23 cellular contexts compared by ENCODE assay signal in the genomic region with DNA sequence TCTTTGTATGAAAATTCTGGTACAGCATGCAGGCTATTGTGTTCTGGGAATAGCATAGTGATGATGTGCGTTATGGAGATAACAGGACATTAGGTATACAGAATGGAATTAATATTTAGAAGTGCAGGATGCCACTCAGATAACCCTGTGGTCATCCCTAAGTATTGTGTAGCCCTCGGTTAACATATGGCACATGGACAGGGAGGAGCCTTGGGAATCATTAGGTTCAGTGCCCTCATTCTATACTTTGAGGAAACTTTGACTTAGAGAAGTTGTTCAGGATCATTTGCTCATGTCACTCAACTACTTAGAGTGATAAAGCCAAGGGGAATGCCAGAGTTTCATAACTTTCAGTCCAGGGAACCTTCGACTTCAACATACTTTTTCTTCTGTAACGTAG.
A peak's percentile ranks its signal among the peaks of the same experiment; 100 is the strongest.
DNase-seq lines count a peak whose midpoint lies in the region; ATAC-seq, FAIRE-seq and TF ChIP-seq lines count a peak whose summit lies in the region.
"Had no signal": no experiment of that assay in that cellular context is flagged by ENCODE, and none has a peak within 500 bp of the region (broad histone marks: within the 10 kb centered on the region; RNA-seq: fewer than 3 reads in every experiment).

No MANE protein-coding gene starts in this region.

- ATAC-seq in SK-N-SH treated with all-trans-retinoic acid at 6 μM for 48 hours = no peak
- ATAC-seq in GM18861 (IDR thresholded peaks at IDR 0.05; ENCODE audit: unreplicated experiment) = no peak
- ATAC-seq: GM12878, K562 had no signal

- H3K27ac Mint-ChIP-seq in astrocyte (ENCODE audit: unreplicated experiment) = no peak overlapping the region
- H3K27ac Mint-ChIP-seq: CD4-positive, alpha-beta T cell had no signal

- H3K27me3 ChIP-seq in astrocyte (ENCODE audit: insufficient read depth, low read length) = no peaks in the 10 kb centered on the region
- H3K27me3 ChIP-seq: BLaER1 had no signal

- no peaks in the 10 kb centered on the region for H4K20me1 ChIP-seq in astrocyte (ENCODE audit: insufficient read depth, low read length)
- H4K20me1 ChIP-seq: BLaER1 had no signal

- TF ChIP-seq CTCF in astrocyte (IDR thresholded peaks at IDR 0.05; ENCODE audit: insufficient read depth, low read depth, low read length) (no peak), fibroblast of the aortic adventitia (IDR thresholded peaks at IDR 0.05; ENCODE audit: insufficient read depth, low read length) (no peak)

- no peak overlapping the region for H3K4me2 ChIP-seq in astrocyte (ENCODE audit: low read length)
- H3K4me2 ChIP-seq: BLaER1 had no signal

- H3K4me3 ChIP-seq in astrocyte (ENCODE audit: insufficient read depth, low read depth, low read length) (no peak overlapping the region), fibroblast of the aortic adventitia (ENCODE audit: low read depth, low read length) (no peak overlapping the region)
- H3K4me3 ChIP-seq: BLaER1, GM12878, K562, SK-N-MC had no signal

- H3K36me3 ChIP-seq in astrocyte (ENCODE audit: insufficient read depth, low read length) = no peaks in the 10 kb centered on the region
- H3K36me3 ChIP-seq: BLaER1 had no signal

- H3K9ac ChIP-seq in astrocyte (ENCODE audit: low read length) = no peak overlapping the region
- H3K9ac ChIP-seq: BLaER1 had no signal

- H3K4me1 Mint-ChIP-seq in astrocyte (ENCODE audit: low read depth, unreplicated experiment) = peaks cover 18% of the 10 kb centered on the region

- H3K27ac ChIP-seq in astrocyte (ENCODE audit: low read depth, low read length) = no peak overlapping the region
- H3K27ac ChIP-seq: BLaER1, SK-N-MC had no signal

- H2AFZ ChIP-seq in astrocyte (ENCODE audit: low read depth, low read length) = no peak overlapping the region

- DNase-seq in LHCN-M2 (ENCODE audit: low read depth) = peak; percentile 80
- DNase-seq in astrocyte (ENCODE audit: low read depth) = peak; percentile 49
- peak; percentile 76 for DNase-seq in fibroblast of the aortic adventitia (ENCODE audit: low read depth)
- DNase-seq in renal cortical epithelial cell (ENCODE audit: low read depth) = peak; percentile 4
- DNase-seq in NCI-H82 treated with DMSO at 0.1 percent for 48 hours (lab: John Stamatoyannopoulos, UW; ENCODE audit: unreplicated experiment) = no peak
- DNase-seq in cerebellum (ENCODE audit: low spot score) = no peak
- DNase-seq: CD4-positive, alpha-beta T cell; COR-L47; DMS 273 treated with DMSO at 0.1 percent for 48 hours; DMS79 treated with DMSO at 0.1 percent for 48 hours; H7; NCI-H1694; NCI-H2081; NCI-H2171 treated with DMSO at 0.1 percent for 48 hours; NCI-H446; NCI-H526; Right ventricle myocardium superior had no signal

- H3K36me3 Mint-ChIP-seq in astrocyte (ENCODE audit: low read depth, unreplicated experiment) = no peaks in the 10 kb centered on the region

- peak; percentile 52 for FAIRE-seq in astrocyte (lab: Jason Lieb, UNC)
- FAIRE-seq: GM12878, K562 had no signal

- no peak overlapping the region for H3K4me3 Mint-ChIP-seq in astrocyte (ENCODE audit: unreplicated experiment)
- H3K4me3 Mint-ChIP-seq: CD4-positive, alpha-beta T cell had no signal

- no peaks in the 10 kb centered on the region for H3K9me3 Mint-ChIP-seq in astrocyte (ENCODE audit: unreplicated experiment)
- H3K9me3 Mint-ChIP-seq: CD4-positive, alpha-beta T cell had no signal

- H3K79me2 ChIP-seq in astrocyte (ENCODE audit: insufficient read depth, low read length) = no peaks in the 10 kb centered on the region

- peaks cover 15% of the 10 kb centered on the region for H3K4me1 ChIP-seq in astrocyte (ENCODE audit: insufficient read depth, low read length)

- no peaks in the 10 kb centered on the region for H3K9me3 ChIP-seq in astrocyte (ENCODE audit: insufficient read depth, low read depth, low read length)
- H3K9me3 ChIP-seq: BLaER1 had no signal

- H3K27me3 Mint-ChIP-seq in astrocyte (ENCODE audit: low read depth, unreplicated experiment) = no peaks in the 10 kb centered on the region
- H3K27me3 Mint-ChIP-seq: CD4-positive, alpha-beta T cell had no signal

TF ChIP-seq in SK-N-SH treated with all-trans-retinoic acid at 6 μM for 48 hours, 23 proteins besides CTCF, POLR2A, EP300 and RAD21:
- no peak for TF ChIP-seq ZNF70 (CRISPR knock-in tag; IDR thresholded peaks at IDR 0.05)
- TF ChIP-seq TOX (CRISPR knock-in tag; IDR thresholded peaks at IDR 0.05; ENCODE audit: borderline replicate concordance) = no peak
- TF ChIP-seq ARNTL (CRISPR knock-in tag; IDR thresholded peaks at IDR 0.05; ENCODE audit: borderline replicate concordance, low read depth) = no peak
- TF ChIP-seq ESRRG (CRISPR knock-in tag; IDR thresholded peaks at IDR 0.05) = no peak
- TF ChIP-seq PPARA (CRISPR knock-in tag; IDR thresholded peaks at IDR 0.05; ENCODE audit: borderline replicate concordance) = no peak
- no peak for TF ChIP-seq CSDC2 (CRISPR knock-in tag; IDR thresholded peaks at IDR 0.05)
- TF ChIP-seq ZFP30 (CRISPR knock-in tag; IDR thresholded peaks at IDR 0.05) = no peak
- TF ChIP-seq GLIS3 (CRISPR knock-in tag; IDR thresholded peaks at IDR 0.05) = no peak
- no peak for TF ChIP-seq SNAI2 (CRISPR knock-in tag; IDR thresholded peaks at IDR 0.05)

Comparison
In these comparisons a context has a peak if more than half of its experiments do, and no peak if none do; other contexts are left out.
1. DNase-seq: peak in LHCN-M2 (single experiment), astrocyte (single experiment), fibroblast of the aortic adventitia (single experiment) and renal cortical epithelial cell (single experiment); none in NCI-H82 treated with DMSO at 0.1 percent for 48 hours (single experiment) and cerebellum (single experiment).